In the genomic region with DNA sequence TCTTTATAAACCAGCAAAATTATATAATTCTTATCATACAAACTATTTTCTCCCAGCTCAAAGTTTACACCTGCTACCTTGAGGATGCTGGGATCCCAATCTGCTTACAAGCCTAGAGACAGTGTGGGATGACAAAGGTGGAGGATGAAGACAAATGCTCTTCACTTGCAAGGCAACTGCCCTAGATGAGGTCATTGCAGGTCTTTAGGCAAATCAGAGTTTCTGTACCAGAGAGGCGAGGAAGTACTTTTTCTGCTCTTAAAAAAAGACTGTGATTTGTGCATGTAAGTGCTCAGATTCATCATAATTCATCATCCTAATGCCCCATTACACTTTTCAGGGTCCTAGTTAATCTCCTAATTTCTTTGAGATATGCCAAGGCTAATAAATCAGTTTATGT, we compare ENCODE assay signal across 22 cellular contexts.
"Had no signal": no experiment of that assay in that cellular context is flagged by ENCODE, and none has a peak within 500 bp of the region (broad histone marks: within the 10 kb centered on the region; RNA-seq: fewer than 3 reads in every experiment).

No MANE protein-coding gene starts in this region.

- H2AFZ ChIP-seq: hepatocyte had no signal

- H3K36me3 ChIP-seq: neutrophil, spleen, tibial artery, upper lobe of left lung, uterus had no signal

- H3K4me3 Mint-ChIP-seq: naive thymus-derived CD4-positive, alpha-beta T cell; nephron progenitor cell; stimulated activated memory B cell treated with anti-CD40 and anti-IgM and Interleukin-4, amounts not matched to agents 10 μg/mL and 1 μg/mL and 100 μg/mL, for 72 hours; stimulated activated naive CD8-positive, alpha-beta T cell treated with anti-CD3 and anti-CD28 coated beads, Interleukin-15, Interleukin-2, amounts not matched to agents 100 ng/mL and 50 ng/mL, for 24 hours had no signal

- H3K36me3 Mint-ChIP-seq: naive thymus-derived CD4-positive, alpha-beta T cell; stimulated activated memory B cell treated with anti-CD40 and anti-IgM and Interleukin-4, amounts not matched to agents 10 μg/mL and 1 μg/mL and 100 μg/mL, for 72 hours had no signal

- H3K27me3 Mint-ChIP-seq: naive thymus-derived CD4-positive, alpha-beta T cell; stimulated activated memory B cell treated with anti-CD40 and anti-IgM and Interleukin-4, amounts not matched to agents 10 μg/mL and 1 μg/mL and 100 μg/mL, for 72 hours; stimulated activated naive CD8-positive, alpha-beta T cell treated with anti-CD3 and anti-CD28 coated beads, Interleukin-15, Interleukin-2, amounts not matched to agents 100 ng/mL and 50 ng/mL, for 24 hours had no signal

- H3K4me1 ChIP-seq: spleen, tibial artery, upper lobe of left lung, uterus had no signal

- H3K4me2 ChIP-seq: hepatocyte had no signal

- H3K27ac ChIP-seq: dorsolateral prefrontal cortex, hepatocyte, neutrophil, spleen, tibial artery, upper lobe of left lung, uterus had no signal

- H3K9me3 ChIP-seq: neutrophil, spleen, tibial artery, upper lobe of left lung, uterus had no signal

- ATAC-seq: left lobe of liver; naive thymus-derived CD4-positive, alpha-beta T cell; sciatic nerve; stimulated activated memory B cell treated with anti-CD40 and anti-IgM and Interleukin-4, amounts not matched to agents 10 μg/mL and 1 μg/mL and 100 μg/mL, for 72 hours had no signal

- DNase-seq: dorsolateral prefrontal cortex; effector CD8-positive, alpha-beta T cell; foreskin melanocyte; head of caudate nucleus; kidney; mammary epithelial cell; naive thymus-derived CD4-positive, alpha-beta T cell; nephron progenitor cell; posterior cingulate gyrus; spleen; stimulated activated CD4-positive, alpha-beta T cell treated with anti-CD3 and anti-CD28 coated beads, Interleukin-15, amount 100 ng/mL, for 24 hours; stimulated activated CD4-positive, alpha-beta T cell treated with anti-CD3 and anti-CD28 coated beads, Interleukin-1b, Interleukin-23, amount 100 ng/mL, for 48 hours; stimulated activated CD4-positive, alpha-beta T cell treated with anti-CD3 and anti-CD28 coated beads, Interleukin-4, amount 100 ng/mL, for 24 hours; tibial artery; upper lobe of left lung; uterus had no signal

- H3K4me3 ChIP-seq: dorsolateral prefrontal cortex, hepatocyte, spleen, tibial artery, upper lobe of left lung, uterus had no signal

- H3K4me1 Mint-ChIP-seq: naive thymus-derived CD4-positive, alpha-beta T cell; nephron progenitor cell; stimulated activated memory B cell treated with anti-CD40 and anti-IgM and Interleukin-4, amounts not matched to agents 10 μg/mL and 1 μg/mL and 100 μg/mL, for 72 hours had no signal

- H3K79me2 ChIP-seq: hepatocyte had no signal

- H3K9me3 Mint-ChIP-seq: nephron progenitor cell; stimulated activated memory B cell treated with anti-CD40 and anti-IgM and Interleukin-4, amounts not matched to agents 10 μg/mL and 1 μg/mL and 100 μg/mL, for 72 hours; stimulated activated naive CD8-positive, alpha-beta T cell treated with anti-CD3 and anti-CD28 coated beads, Interleukin-15, Interleukin-2, amounts not matched to agents 100 ng/mL and 50 ng/mL, for 24 hours had no signal

- H3K27me3 ChIP-seq: dorsolateral prefrontal cortex, hepatocyte, neutrophil, spleen, tibial artery, upper lobe of left lung, uterus had no signal
